Comparison of ENCODE assay signal across 8 cellular contexts in the genomic region with DNA sequence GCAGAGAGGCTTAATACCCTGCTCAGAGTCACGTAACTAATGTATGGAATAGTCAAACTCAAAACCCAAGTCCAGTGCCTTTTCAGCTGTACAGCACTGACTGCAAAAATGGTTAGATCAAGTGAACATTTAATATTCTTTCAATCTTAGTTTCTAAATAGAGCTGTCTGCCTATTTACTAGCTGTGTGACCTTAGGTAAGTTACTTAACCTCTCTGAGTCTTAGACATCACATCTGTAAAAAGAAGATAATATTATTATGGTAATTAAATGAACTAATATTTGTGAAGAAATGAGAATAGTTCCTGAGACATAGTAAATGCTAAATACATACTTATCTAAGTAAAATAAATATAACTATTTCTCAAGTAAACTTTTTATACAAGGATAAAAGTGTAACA.
"Had no signal": no experiment of that assay in that cellular context is flagged by ENCODE, and none has a peak within 500 bp of the region (broad histone marks: within the 10 kb centered on the region; RNA-seq: fewer than 3 reads in every experiment).

No MANE protein-coding gene starts in this region.

- ATAC-seq: GM12878 had no signal

- H3K4me3 ChIP-seq: GM12878 had no signal

- DNase-seq: GDM1, GF-D8 had no signal

- FAIRE-seq: G401.6, GM12878, GM12891, GM12892, GM18507, GM19239 had no signal
